Comparison of ENCODE assay signal across 8 cellular contexts in the genomic region with DNA sequence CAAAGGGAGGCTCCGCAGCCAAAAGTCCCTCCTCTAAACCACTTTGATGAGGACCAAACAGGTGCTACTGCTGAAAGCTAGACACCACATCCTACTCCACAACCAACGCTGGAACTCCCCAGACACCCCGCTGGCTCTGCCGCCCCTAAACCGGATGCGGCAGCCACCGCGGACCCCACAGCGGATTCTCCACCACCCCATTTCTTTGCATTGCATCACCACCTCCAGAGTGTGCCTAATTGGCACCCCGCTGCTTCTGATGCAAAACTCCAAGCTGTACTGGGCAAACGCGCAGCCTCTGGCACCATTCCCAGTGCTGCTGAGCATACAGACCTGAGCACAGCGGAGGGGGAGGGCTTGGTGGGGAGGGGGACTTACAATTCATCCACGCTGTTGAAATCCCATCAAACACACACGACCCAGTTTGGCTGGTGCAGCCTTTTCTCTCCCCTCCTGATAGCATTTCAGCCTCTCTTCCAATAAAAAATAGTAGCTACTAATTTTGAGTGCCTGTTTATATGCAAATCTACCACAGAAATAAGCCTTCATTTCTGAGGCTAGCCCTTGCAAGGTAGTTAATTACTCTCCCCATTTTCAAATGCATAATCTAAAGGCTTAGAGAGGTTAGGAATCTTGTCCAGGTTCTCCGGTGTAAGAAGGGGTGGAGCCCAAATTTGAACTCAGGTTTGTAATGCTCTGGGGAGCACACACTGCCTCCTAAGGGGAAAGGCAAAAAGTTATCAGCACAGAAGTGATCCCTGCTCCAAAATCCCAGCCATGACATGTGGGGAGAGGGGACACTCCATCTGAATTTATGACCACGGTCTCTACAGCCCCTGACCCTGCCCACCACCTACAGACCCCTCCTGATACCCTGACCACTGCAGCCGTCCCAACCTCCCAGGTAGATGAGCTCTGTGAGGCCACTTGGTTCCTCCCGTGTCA. TPM values are rescaled to one million over a fixed set of nuclear protein-coding genes. Genes with fewer than 3 reads are reported as not detected.
A peak's percentile ranks its signal among the peaks of the same experiment; 100 is the strongest.
DNase-seq lines count a peak whose midpoint lies in the region; ATAC-seq and TF ChIP-seq lines count a peak whose summit lies in the region.

No MANE protein-coding gene starts in this region.

- peaks cover 18% of the 10 kb centered on the region for H3K4me1 ChIP-seq in muscle layer of colon (ENCODE audit: insufficient read depth, low read length)

- no peaks in the 10 kb centered on the region for H3K36me3 ChIP-seq in muscle layer of colon (ENCODE audit: insufficient read depth, low read length)

- peaks cover 10% of the 10 kb centered on the region for H3K36me3 Mint-ChIP-seq in activated CD4-positive, alpha-beta T cell treated with anti-CD3 and anti-CD28 coated beads, Interleukin-2, amount 10 ng/mL, durations not matched to agents 7 days and 5 days (ENCODE audit: low read depth)

- peak; percentile 62 for DNase-seq in NCI-H2196 treated with DMSO at 0.1 percent for 48 hours (lab: John Stamatoyannopoulos, UW; ENCODE audit: unreplicated experiment)
- peak; percentile 88 for DNase-seq in activated CD4-positive, alpha-beta T cell treated with anti-CD3 and anti-CD28 coated beads, Interleukin-2, amount 10 ng/mL, durations not matched to agents 7 days and 5 days
- DNase-seq in coronary artery (ENCODE audit: low spot score) = peak; percentile 86
- peak; percentile 88 for DNase-seq in stimulated activated CD8-positive, alpha-beta memory T cell treated with anti-CD3 and anti-CD28 coated beads, Interleukin-4, amount 100 ng/mL, for 48 hours
- DNase-seq in iPS-NIHi7 (ENCODE audit: extremely low spot score) = no peak

- H3K4me1 Mint-ChIP-seq in activated CD4-positive, alpha-beta T cell treated with anti-CD3 and anti-CD28 coated beads, Interleukin-2, amount 10 ng/mL, durations not matched to agents 7 days and 5 days = peaks cover 40% of the 10 kb centered on the region

- CTCF ChIA-PET in activated CD4-positive, alpha-beta T cell treated with anti-CD3 and anti-CD28 coated beads, Interleukin-2, amount 10 ng/mL, durations not matched to agents 7 days and 5 days (lab: Charles Lee) = interaction anchor here (0.9 to 2.7 kb wide), 11 partner anchors 8 to 536 kb away, joined by 3 to 11 read pairs (median 4); partner anchors contain the start of genes RGS16 and RNASEL

- no peak overlapping the region for H3K9ac ChIP-seq in muscle layer of colon (ENCODE audit: low read length)

- no peak for TF ChIP-seq CTCF in coronary artery (IDR thresholded peaks at IDR 0.05)

- POLR2A ChIA-PET in activated CD4-positive, alpha-beta T cell treated with anti-CD3 and anti-CD28 coated beads, Interleukin-2, amount 10 ng/mL, durations not matched to agents 7 days and 5 days (lab: Charles Lee) = interaction anchor here (1.3 kb wide), 1 partner anchor 13 kb away, joined by 5 read pairs; no protein-coding TSS in a partner anchor

- peaks cover 79% of the 10 kb centered on the region for H3K27me3 Mint-ChIP-seq in activated CD4-positive, alpha-beta T cell treated with anti-CD3 and anti-CD28 coated beads, Interleukin-2, amount 10 ng/mL, durations not matched to agents 7 days and 5 days

- H3K27me3 ChIP-seq in muscle layer of colon (ENCODE audit: control insufficient read depth in 1 of 2, insufficient read depth in 2 of 2, low read length in 2 of 2) = no peaks in the 10 kb centered on the region

- H3K4me3 ChIP-seq in coronary artery (peak overlapping the region; percentile 72), muscle layer of colon (ENCODE audit: low read depth in 1 of 2, low read length in 2 of 2) (peak overlapping the region in 1 of 2 donors; percentile 64)

- no peaks in the 10 kb centered on the region for H3K9me3 ChIP-seq in muscle layer of colon (ENCODE audit: low read length)

- peaks cover 12% of the 10 kb centered on the region for H3K9me3 Mint-ChIP-seq in activated CD4-positive, alpha-beta T cell treated with anti-CD3 and anti-CD28 coated beads, Interleukin-2, amount 10 ng/mL, durations not matched to agents 7 days and 5 days

- H3K27ac ChIP-seq in coronary artery (peak overlapping the region; percentile 80 to 91), muscle layer of colon (ENCODE audit: low read depth, low read length) (peak overlapping the region; percentile 89)

- H3K4me3 Mint-ChIP-seq in activated CD4-positive, alpha-beta T cell treated with anti-CD3 and anti-CD28 coated beads, Interleukin-2, amount 10 ng/mL, durations not matched to agents 7 days and 5 days = peak overlapping the region; percentile 57

- ATAC-seq in GM18907 (IDR thresholded peaks at IDR 0.05; ENCODE audit: unreplicated experiment) = peak; percentile 78
- ATAC-seq in HG03108 (IDR thresholded peaks at IDR 0.05; ENCODE audit: unreplicated experiment) = peak; percentile 65

- peak overlapping the region; percentile 87 for H3K27ac Mint-ChIP-seq in activated CD4-positive, alpha-beta T cell treated with anti-CD3 and anti-CD28 coated beads, Interleukin-2, amount 10 ng/mL, durations not matched to agents 7 days and 5 days

RNA-seq across cellular contexts. Expression of gene RGS16, which starts 12.2 kb away (rescaled TPM):
- 1 to 10 TPM; 1.9 to 2.0 TPM for total RNA-seq in activated CD4-positive, alpha-beta T cell treated with anti-CD3 and anti-CD28 coated beads, Interleukin-2, amount 10 ng/mL, durations not matched to agents 7 days and 5 days

RNA-seq across cellular contexts. Expression of gene RNASEL, which starts 27.3 kb away (rescaled TPM):
- total RNA-seq in activated CD4-positive, alpha-beta T cell treated with anti-CD3 and anti-CD28 coated beads, Interleukin-2, amount 10 ng/mL, durations not matched to agents 7 days and 5 days = 1 to 10 TPM; 6.7 to 7.3 TPM
